Comparison of ENCODE assay signal across 7 cellular contexts in genomic region chr19:18224525-18225354, GRCh38. TPM values are rescaled to one million over a fixed set of nuclear protein-coding genes. Genes with fewer than 3 reads are reported as not detected.
A peak's percentile ranks its signal among the peaks of the same experiment; 100 is the strongest.
DNase-seq lines count a peak whose midpoint lies in the region; ATAC-seq, FAIRE-seq and TF ChIP-seq lines count a peak whose summit lies in the region.

No MANE protein-coding gene starts in this region.

- ATAC-seq in GM18858 (IDR thresholded peaks at IDR 0.05; ENCODE audit: unreplicated experiment) (peak; percentile 77), HG03066 (IDR thresholded peaks at IDR 0.05; ENCODE audit: low read depth, unreplicated experiment) (peak; percentile 88)

- H3K4me3 ChIP-seq in WI38 (ENCODE audit: low read depth, low read length) (peak overlapping the region; percentile 53), bronchial epithelial cell (ENCODE audit: low read depth, low read length) (peak overlapping the region; percentile 37), skeletal muscle satellite cell (ENCODE audit: low read length) (peak overlapping the region; percentile 68)

- no peaks in the 10 kb centered on the region for H3K9me3 ChIP-seq in skeletal muscle satellite cell (replicated peaks; ENCODE audit: low read length)

- peak overlapping the region; percentile 78 for H3K9ac ChIP-seq in skeletal muscle satellite cell (ENCODE audit: low read depth, low read length)

- H3K4me1 ChIP-seq in skeletal muscle satellite cell (ENCODE audit: control insufficient read depth, insufficient read depth, low read length): peaks cover 16% of the 10 kb centered on the region

- DNase-seq in NCI-H2171 (lab: John Stamatoyannopoulos, UW) (peak; percentile 60), bronchial epithelial cell (ENCODE audit: low read depth) (peak; percentile 94), iPS-NIHi11 (ENCODE audit: low spot score) (peak; percentile 99)

- H3K36me3 ChIP-seq in bronchial epithelial cell (ENCODE audit: control insufficient read depth, insufficient read depth, low read length): no peaks in the 10 kb centered on the region
- H3K36me3 ChIP-seq in skeletal muscle satellite cell (ENCODE audit: insufficient read depth, low read length): no peaks in the 10 kb centered on the region

- FAIRE-seq in bronchial epithelial cell (lab: Jason Lieb, UNC): peak; percentile 97

- H3K27me3 ChIP-seq in bronchial epithelial cell (ENCODE audit: control insufficient read depth, insufficient read depth, low read length) (peaks cover 11% of the 10 kb centered on the region), skeletal muscle satellite cell (ENCODE audit: control insufficient read depth, insufficient read depth, low read length) (peaks cover 38% of the 10 kb centered on the region)

- no peak for TF ChIP-seq CTCF in WI38 (IDR thresholded peaks at IDR 0.05; ENCODE audit: low read depth, low read length)
- TF ChIP-seq CTCF in bronchial epithelial cell (IDR thresholded peaks at IDR 0.05; ENCODE audit: insufficient read depth, low read length, severe bottlenecking): no peak

- peak overlapping the region; percentile 85 for H3K4me2 ChIP-seq in skeletal muscle satellite cell (ENCODE audit: low read length)

RNA-seq across cellular contexts. Expression of gene PDE4C, which starts 1.5 kb away (rescaled TPM):
- 0.26 and 0.38 TPM in 2 replicates for total RNA-seq in bronchial epithelial cell
- total RNA-seq in skeletal muscle satellite cell (2012; rRNA removed): 0.44 and 2.0 TPM in 2 replicates

RNA-seq across cellular contexts. Expression of gene RAB3A, which starts 20.9 kb away (rescaled TPM):
- 0.53 and 1.0 TPM in 2 replicates for total RNA-seq in bronchial epithelial cell
- total RNA-seq in skeletal muscle satellite cell (2012; rRNA removed): 1.0 and 2.0 TPM in 2 replicates

RNA-seq across cellular contexts. Expression of gene MPV17L2, which starts 31.7 kb away (rescaled TPM):
- total RNA-seq in bronchial epithelial cell: 8.7 and 9.5 TPM in 2 replicates
- total RNA-seq in skeletal muscle satellite cell (2012; rRNA removed): 9.9 and 12.9 TPM in 2 replicates

RNA-seq across cellular contexts. Expression of gene IQCN, which starts 49.5 kb away (rescaled TPM):
- total RNA-seq in bronchial epithelial cell: under 0.01 TPM in 1 of 2 replicates, not detected in the other
- 0.22 and 0.25 TPM in 2 replicates for total RNA-seq in skeletal muscle satellite cell (2012; rRNA removed)

RNA-seq across cellular contexts. Expression of gene IFI30, which starts 51.1 kb away (rescaled TPM):
- 17.6 and 20.6 TPM in 2 replicates for total RNA-seq in bronchial epithelial cell
- total RNA-seq in skeletal muscle satellite cell (2012; rRNA removed): 72.0 and 80.6 TPM in 2 replicates

Comparison
In these comparisons a context has a peak if more than half of its experiments do, and no peak if none do; other contexts are left out.
1. Peak in every context shown above with its lines: DNase-seq, ATAC-seq and H3K4me3 ChIP-seq.